Comparison of ENCODE assay signal across 1 cellular context in genomic region chr20:24917797-24918578, GRCh38.
TF ChIP-seq lines count a peak whose summit lies in the region.

No MANE protein-coding gene starts in this region.

TF ChIP-seq in IMR-90, 13 proteins besides CTCF, POLR2A, EP300 and RAD21 (continued from another document):
- TF ChIP-seq CHD1 (IDR thresholded peaks at IDR 0.05; ENCODE audit: low read depth, low read length) = no peak
